Comparison of ENCODE assay signal across 18 cellular contexts in the genomic region with DNA sequence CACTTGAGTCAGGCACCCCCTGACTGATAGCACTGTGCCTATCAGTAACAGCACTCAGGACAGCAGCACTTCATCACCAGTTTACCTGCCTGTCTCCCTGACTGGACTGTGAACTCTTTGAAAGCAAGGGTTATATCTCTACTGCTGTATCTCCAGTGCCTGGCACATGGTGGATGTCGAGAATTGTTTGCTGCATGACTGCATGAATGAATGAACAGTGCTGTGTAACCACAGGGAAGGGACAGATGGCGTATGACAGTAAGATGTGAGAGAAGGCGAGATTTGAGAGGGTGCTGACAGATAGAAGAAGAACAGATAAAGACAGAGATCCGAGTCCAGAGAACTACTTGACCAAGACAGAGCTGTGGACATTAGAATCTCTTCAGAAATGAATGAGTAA. TPM values are rescaled to one million over a fixed set of nuclear protein-coding genes. Genes with fewer than 3 reads are reported as not detected.
A peak's percentile ranks its signal among the peaks of the same experiment; 100 is the strongest.
DNase-seq lines count a peak whose midpoint lies in the region; ATAC-seq, FAIRE-seq and TF ChIP-seq lines count a peak whose summit lies in the region.
"Had no signal": no experiment of that assay in that cellular context is flagged by ENCODE, and none has a peak within 500 bp of the region (broad histone marks: within the 10 kb centered on the region; RNA-seq: fewer than 3 reads in every experiment).

No MANE protein-coding gene starts in this region.

- H3K9me3 Mint-ChIP-seq in brain, result no peaks in the 10 kb centered on the region
- H3K9me3 Mint-ChIP-seq in activated CD4-positive, alpha-beta T cell treated with anti-CD3 and anti-CD28 coated beads, Interleukin-2, amount 10 ng/mL, durations not matched to agents 24 days and 14 days, result no peaks in the 10 kb centered on the region
- H3K9me3 Mint-ChIP-seq: CD14-positive monocyte; CD8-positive, alpha-beta T cell had no signal

- peaks cover 52% of the 10 kb centered on the region for H3K36me3 Mint-ChIP-seq in brain
- H3K36me3 Mint-ChIP-seq in activated CD4-positive, alpha-beta T cell treated with anti-CD3 and anti-CD28 coated beads, Interleukin-2, amount 10 ng/mL, durations not matched to agents 24 days and 14 days (ENCODE audit: low read depth), result peaks cover 42% of the 10 kb centered on the region

- no peaks in the 10 kb centered on the region for H3K4me1 Mint-ChIP-seq in brain
- no peaks in the 10 kb centered on the region for H3K4me1 Mint-ChIP-seq in activated CD4-positive, alpha-beta T cell treated with anti-CD3 and anti-CD28 coated beads, Interleukin-2, amount 10 ng/mL, durations not matched to agents 24 days and 14 days
- H3K4me1 Mint-ChIP-seq: CD14-positive monocyte had no signal

- H3K9me3 ChIP-seq in right atrium auricular region, result no peaks in the 10 kb centered on the region

- peaks cover 78% of the 10 kb centered on the region for H3K36me3 ChIP-seq in right atrium auricular region

- TF ChIP-seq CTCF in right atrium auricular region (IDR thresholded peaks at IDR 0.05) (no peak), brain (conservative IDR thresholded peaks at IDR 0.05) (no peak)

- intact Hi-C loops in Right ventricle myocardium inferior (cut with DNase I), result no loop called here
- intact Hi-C loops in left ventricle myocardium superior (cut with micrococcal nuclease), result no loop called here
- intact Hi-C loops in activated CD4-positive, alpha-beta T cell treated with anti-CD3 and anti-CD28 coated beads, Interleukin-2, amount 10 ng/mL, durations not matched to agents 24 days and 14 days (cut with micrococcal nuclease), result no loop called here

- H3K4me3 Mint-ChIP-seq in brain, result no peak overlapping the region
- no peak overlapping the region for H3K4me3 Mint-ChIP-seq in activated CD4-positive, alpha-beta T cell treated with anti-CD3 and anti-CD28 coated beads, Interleukin-2, amount 10 ng/mL, durations not matched to agents 24 days and 14 days
- H3K4me3 Mint-ChIP-seq: CD14-positive monocyte; CD8-positive, alpha-beta T cell had no signal

- DNase-seq in Right ventricle myocardium inferior (ENCODE audit: missing footprints) (no peak), right atrium auricular region (ENCODE audit: low spot score) (no peak), left ventricle myocardium superior (no peak), NAMALWA (ENCODE audit: low spot score) (no peak), GM12891 (ENCODE audit: insufficient read length, low spot score) (no peak)
- no peak for DNase-seq in activated CD4-positive, alpha-beta T cell treated with anti-CD3 and anti-CD28 coated beads, Interleukin-2, amount 10 ng/mL, durations not matched to agents 24 days and 14 days
- DNase-seq: CD8-positive, alpha-beta T cell; COR-L47; DMS153; DMS79 treated with DMSO at 0.1 percent for 48 hours; EL; GDM1 had no signal

- ATAC-seq in Right ventricle myocardium inferior, result peak; percentile 42
- ATAC-seq in left ventricle myocardium superior, result peak; percentile 38
- ATAC-seq: CD8-positive, alpha-beta T cell; HCT116 had no signal

- no peak for TF ChIP-seq POLR2A in GM12891 (IDR thresholded peaks at IDR 0.05; ENCODE audit: low read depth, low read length)

- FAIRE-seq in GM12891 (lab: Jason Lieb, UNC), result no peak
- FAIRE-seq: D721Med had no signal

- H3K4me3 ChIP-seq in right atrium auricular region, result no peak overlapping the region

- no peaks in the 10 kb centered on the region for H3K27me3 ChIP-seq in right atrium auricular region

- no peak overlapping the region for H3K27ac ChIP-seq in right atrium auricular region
- H3K27ac ChIP-seq: 22Rv1, HL-60 had no signal

- no peaks in the 10 kb centered on the region for H3K27me3 Mint-ChIP-seq in brain
- H3K27me3 Mint-ChIP-seq in activated CD4-positive, alpha-beta T cell treated with anti-CD3 and anti-CD28 coated beads, Interleukin-2, amount 10 ng/mL, durations not matched to agents 24 days and 14 days, result no peaks in the 10 kb centered on the region

- H3K4me1 ChIP-seq in right atrium auricular region, result no peaks in the 10 kb centered on the region

- peak overlapping the region in 3 of 5 experiments; percentile 8 to 46 (median 29) for H3K27ac Mint-ChIP-seq in brain
- H3K27ac Mint-ChIP-seq in activated CD4-positive, alpha-beta T cell treated with anti-CD3 and anti-CD28 coated beads, Interleukin-2, amount 10 ng/mL, durations not matched to agents 24 days and 14 days, result no peak overlapping the region
- H3K27ac Mint-ChIP-seq: CD8-positive, alpha-beta T cell had no signal

TF ChIP-seq in GM12891, 5 proteins besides CTCF, POLR2A, EP300 and RAD21:
- TF ChIP-seq TAF1 (IDR thresholded peaks at IDR 0.05; ENCODE audit: low read depth, low read length) (no peak), POLR2AphosphoS5 (IDR thresholded peaks at IDR 0.05; ENCODE audit: low read depth, low read length) (no peak), POU2F2 (IDR thresholded peaks at IDR 0.05; ENCODE audit: low read depth, low read length) (no peak), PAX5 (IDR thresholded peaks at IDR 0.05; ENCODE audit: insufficient read depth, low read length, severe bottlenecking) (no peak), SPI1 (IDR thresholded peaks at IDR 0.05; ENCODE audit: low read depth, low read length) (no peak)

RNA-seq across cellular contexts. Expression of a gene that starts 29.7 kb away (rescaled TPM):
- total RNA-seq in Right ventricle myocardium inferior (14.1 TPM), right atrium auricular region (10 to 100 TPM; 10.1 to 13.4 TPM), left ventricle myocardium superior (16.4 TPM)
- 19.6 TPM for polyA plus RNA-seq in brain (ENCODE audit: insufficient read depth, low read depth, low replicate concordance)
- polyA plus RNA-seq in GM12891 (2012; ENCODE audit: low read depth, missing spikeins), result 12.7 TPM
- 20.3 TPM in 2 replicates for total RNA-seq in activated CD4-positive, alpha-beta T cell treated with anti-CD3 and anti-CD28 coated beads, Interleukin-2, amount 10 ng/mL, durations not matched to agents 24 days and 14 days

RNA-seq across cellular contexts. Expression of a gene that starts 29.8 kb away (rescaled TPM):
- total RNA-seq in Right ventricle myocardium inferior, result 27.8 TPM
- total RNA-seq in right atrium auricular region, result 10 to 100 TPM; 13.0 to 18.2 TPM
- polyA plus RNA-seq in brain (ENCODE audit: insufficient read depth, low read depth, low replicate concordance), result 15.8 TPM
- 35.8 TPM for total RNA-seq in left ventricle myocardium superior
- polyA plus RNA-seq in GM12891 (2012; ENCODE audit: low read depth, missing spikeins), result 11.8 TPM
- 28.2 and 28.6 TPM in 2 replicates for total RNA-seq in activated CD4-positive, alpha-beta T cell treated with anti-CD3 and anti-CD28 coated beads, Interleukin-2, amount 10 ng/mL, durations not matched to agents 24 days and 14 days

RNA-seq across cellular contexts. Expression of a gene that starts 56.9 kb away (rescaled TPM):
- total RNA-seq in Right ventricle myocardium inferior, result 48.4 TPM
- total RNA-seq in right atrium auricular region, result 10 to 100 TPM; 33.4 to 36.6 TPM
- polyA plus RNA-seq in brain (ENCODE audit: insufficient read depth, low read depth, low replicate concordance), result 38.0 TPM
- 57.3 TPM for total RNA-seq in left ventricle myocardium superior
- 16.1 TPM for polyA plus RNA-seq in GM12891 (2012; ENCODE audit: low read depth, missing spikeins)
- 49.3 and 53.0 TPM in 2 replicates for total RNA-seq in activated CD4-positive, alpha-beta T cell treated with anti-CD3 and anti-CD28 coated beads, Interleukin-2, amount 10 ng/mL, durations not matched to agents 24 days and 14 days
